ENCODE assay signal across 13 cellular contexts in genomic region chr11:48041877-48042698, GRCh38.
DNase-seq lines count a peak whose midpoint lies in the region; ATAC-seq lines count a peak whose summit lies in the region.
"Had no signal": no experiment of that assay in that cellular context is flagged by ENCODE, and none has a peak within 500 bp of the region (broad histone marks: within the 10 kb centered on the region; RNA-seq: fewer than 3 reads in every experiment).

No MANE protein-coding gene starts in this region.

- no peaks in the 10 kb centered on the region for H3K9me3 Mint-ChIP-seq in activated T-cell treated with anti-CD3 and anti-CD28 coated beads, Interleukin-2, amount 50 U/mL, for 72 hours
- H3K9me3 Mint-ChIP-seq in activated naive CD8-positive, alpha-beta T cell (ENCODE audit: low read depth): no peaks in the 10 kb centered on the region

- no peaks in the 10 kb centered on the region for H3K27me3 Mint-ChIP-seq in activated T-cell treated with anti-CD3 and anti-CD28 coated beads, Interleukin-2, amount 50 U/mL, for 72 hours (ENCODE audit: low read depth)
- no peaks in the 10 kb centered on the region for H3K27me3 Mint-ChIP-seq in activated naive CD8-positive, alpha-beta T cell

- peaks cover 3 to 4% of the 10 kb centered on the region in 2 donors for H3K36me3 Mint-ChIP-seq in activated T-cell treated with anti-CD3 and anti-CD28 coated beads, Interleukin-2, amount 50 U/mL, for 72 hours (ENCODE audit: insufficient read depth in 2 of 2)
- H3K36me3 Mint-ChIP-seq in activated naive CD8-positive, alpha-beta T cell: peaks cover 6% of the 10 kb centered on the region

- no peak for DNase-seq in activated T-cell treated with anti-CD3 and anti-CD28 coated beads, Interleukin-2, amount 50 U/mL, for 72 hours
- DNase-seq in activated T-cell treated with anti-CD3 and anti-CD28 coated beads, Interleukin-2, amount 50 U/mL, for 1 hour: no peak
- DNase-seq in medulla oblongata (ENCODE audit: extremely low spot score) (peak; percentile 63), superior temporal gyrus (ENCODE audit: extremely low spot score) (peak; percentile 92), RKO (ENCODE audit: low spot score) (no peak)
- DNase-seq: DND-41, gastrocnemius medialis, kidney, NCI-H2171 had no signal

- peak in 1 of 2 donors; percentile 41 for ATAC-seq in activated T-cell treated with anti-CD3 and anti-CD28 coated beads, Interleukin-2, amount 50 U/mL, for 72 hours (replicated peaks in 1 of 2)
- no peak for ATAC-seq in HG03571 (IDR thresholded peaks at IDR 0.05; ENCODE audit: unreplicated experiment)
- ATAC-seq in HG03108 (IDR thresholded peaks at IDR 0.05; ENCODE audit: unreplicated experiment): no peak
- ATAC-seq: gastrocnemius medialis, GM12878 had no signal

- peak overlapping the region; percentile 93 for H3K27ac Mint-ChIP-seq in activated T-cell treated with anti-CD3 and anti-CD28 coated beads, Interleukin-2, amount 50 U/mL, for 72 hours
- peak overlapping the region; percentile 13 for H3K27ac Mint-ChIP-seq in activated naive CD8-positive, alpha-beta T cell

- H3K4me1 Mint-ChIP-seq in activated T-cell treated with anti-CD3 and anti-CD28 coated beads, Interleukin-2, amount 50 U/mL, for 72 hours (ENCODE audit: low read depth): peaks cover 51% of the 10 kb centered on the region
- H3K4me1 Mint-ChIP-seq in activated naive CD8-positive, alpha-beta T cell (ENCODE audit: low read depth): peaks cover 52% of the 10 kb centered on the region

- H3K4me3 Mint-ChIP-seq in activated T-cell treated with anti-CD3 and anti-CD28 coated beads, Interleukin-2, amount 50 U/mL, for 72 hours: peak overlapping the region; percentile 46 to 84
- H3K4me3 Mint-ChIP-seq in activated naive CD8-positive, alpha-beta T cell: no peak overlapping the region

Comparison
In these comparisons a context has a peak if more than half of its experiments do, and no peak if none do; other contexts are left out.
1. DNase-seq: peak in medulla oblongata (single experiment) and superior temporal gyrus (single experiment); none in activated T-cell treated with anti-CD3 and anti-CD28 coated beads, Interleukin-2, amount 50 U/mL, for 72 hours (0 of 2), activated T-cell treated with anti-CD3 and anti-CD28 coated beads, Interleukin-2, amount 50 U/mL, for 1 hour (single experiment) and RKO (single experiment).